Comparison of ENCODE assay signal across 17 cellular contexts in genomic region chr9:26687421-26687820, GRCh38.
A peak's percentile ranks its signal among the peaks of the same experiment; 100 is the strongest.
DNase-seq lines count a peak whose midpoint lies in the region; ATAC-seq, FAIRE-seq and TF ChIP-seq lines count a peak whose summit lies in the region.
"Had no signal": no experiment of that assay in that cellular context is flagged by ENCODE, and none has a peak within 500 bp of the region (broad histone marks: within the 10 kb centered on the region; RNA-seq: fewer than 3 reads in every experiment).

No MANE protein-coding gene starts in this region.

- H3K9ac ChIP-seq in endothelial cell of umbilical vein (replicated peaks; ENCODE audit: extremely low read depth, insufficient read depth, low read length) = no peak overlapping the region

- no peaks in the 10 kb centered on the region for H4K20me1 ChIP-seq in endothelial cell of umbilical vein (replicated peaks; ENCODE audit: control insufficient read depth, extremely low read depth, insufficient read depth, low read length)

- no peak for TF ChIP-seq POLR2A in endothelial cell of umbilical vein (IDR thresholded peaks at IDR 0.05; ENCODE audit: low read depth, low read length)

- peak; percentile 38 for DNase-seq in A172 (ENCODE audit: low spot score)
- DNase-seq in CMK (ENCODE audit: low read depth) = peak; percentile 40
- DNase-seq in M059J (ENCODE audit: low read depth) = peak; percentile 42
- peak; percentile 4 for DNase-seq in endothelial cell of umbilical vein (ENCODE audit: low read depth, low spot score)
- no peak for DNase-seq in NCI-H2107 (lab: John Stamatoyannopoulos, UW)
- DNase-seq in COLO829 (ENCODE audit: low spot score) = no peak
- DNase-seq: AML-193; CD8-positive, alpha-beta T cell; DMS 273 treated with DMSO at 0.1 percent for 48 hours; NCI-H1048; NCI-H2171; NCI-H82; SIG-M5 had no signal

- POLR2A ChIA-PET in endothelial cell of umbilical vein (lab: Charles Lee) = no interaction called here

- no peak overlapping the region for H3K4me3 ChIP-seq in endothelial cell of umbilical vein (replicated peaks in 1 of 3; ENCODE audit: insufficient read depth in 1 of 3, low read depth in 1 of 3, low read length in 3 of 3)
- H3K4me3 ChIP-seq: HAP-1 had no signal

- no peak overlapping the region for H3K4me2 ChIP-seq in endothelial cell of umbilical vein (ENCODE audit: insufficient read depth, low read length)

- BruUV-seq in endothelial cell of umbilical vein (replicated peaks; lab: Mats Ljungman, UMichigan) = no TSS peak

- H3K4me1 ChIP-seq in endothelial cell of umbilical vein (ENCODE audit: control insufficient read depth, extremely low read depth, insufficient read depth, low read length) = no peaks in the 10 kb centered on the region
- H3K4me1 ChIP-seq: HAP-1 had no signal

- H3K36me3 Mint-ChIP-seq in stimulated activated memory B cell treated with anti-CD40 and anti-IgM and Interleukin-4, amounts not matched to agents 10 μg/mL and 1 μg/mL and 100 μg/mL, for 72 hours = no peaks in the 10 kb centered on the region
- H3K36me3 Mint-ChIP-seq: CD8-positive, alpha-beta T cell had no signal

- H3K9me1 ChIP-seq in endothelial cell of umbilical vein (replicated peaks; ENCODE audit: control insufficient read depth, extremely low read depth, insufficient read depth, low read length) = no peaks in the 10 kb centered on the region

- no peak overlapping the region for H3K27ac Mint-ChIP-seq in stimulated activated memory B cell treated with anti-CD40 and anti-IgM and Interleukin-4, amounts not matched to agents 10 μg/mL and 1 μg/mL and 100 μg/mL, for 72 hours
- H3K27ac Mint-ChIP-seq: CD8-positive, alpha-beta T cell; IgD-negative memory B cell had no signal

- dilution Hi-C loops in endothelial cell of umbilical vein (cut with MboI; ENCODE audit: extremely low pct_ligation_motif_present, low sequenced_read_pairs) = no loop called here

- no peak overlapping the region for H3K4me3 Mint-ChIP-seq in stimulated activated memory B cell treated with anti-CD40 and anti-IgM and Interleukin-4, amounts not matched to agents 10 μg/mL and 1 μg/mL and 100 μg/mL, for 72 hours
- H3K4me3 Mint-ChIP-seq: CD8-positive, alpha-beta T cell; IgD-negative memory B cell had no signal

- H3K4me1 Mint-ChIP-seq in stimulated activated memory B cell treated with anti-CD40 and anti-IgM and Interleukin-4, amounts not matched to agents 10 μg/mL and 1 μg/mL and 100 μg/mL, for 72 hours = no peaks in the 10 kb centered on the region
- H3K4me1 Mint-ChIP-seq: IgD-negative memory B cell had no signal

- H3K27me3 ChIP-seq in endothelial cell of umbilical vein (ENCODE audit: control insufficient read depth in 2 of 2, insufficient read depth in 2 of 2, low read length in 2 of 2) = no peaks in the 10 kb centered on the region

- H2AFZ ChIP-seq in endothelial cell of umbilical vein (ENCODE audit: low read depth, low read length) = no peak overlapping the region

- no peaks in the 10 kb centered on the region for H3K9me3 ChIP-seq in endothelial cell of umbilical vein (replicated peaks; ENCODE audit: control insufficient read depth, insufficient read depth, low read length)
- H3K9me3 ChIP-seq: HAP-1 had no signal

- H3K79me2 ChIP-seq in endothelial cell of umbilical vein (ENCODE audit: control insufficient read depth, insufficient read depth, low read length) = no peaks in the 10 kb centered on the region

- H3K9me3 Mint-ChIP-seq in stimulated activated memory B cell treated with anti-CD40 and anti-IgM and Interleukin-4, amounts not matched to agents 10 μg/mL and 1 μg/mL and 100 μg/mL, for 72 hours = no peaks in the 10 kb centered on the region
- H3K9me3 Mint-ChIP-seq: CD8-positive, alpha-beta T cell; IgD-negative memory B cell had no signal

- TF ChIP-seq CTCF in endothelial cell of umbilical vein (IDR thresholded peaks at IDR 0.05; ENCODE audit: extremely low read depth in 1 of 2, insufficient read depth in 1 of 2, low read depth in 1 of 2, low read length in 2 of 2) = no peak

- no peak for ATAC-seq in stimulated activated memory B cell treated with anti-CD40 and anti-IgM and Interleukin-4, amounts not matched to agents 10 μg/mL and 1 μg/mL and 100 μg/mL, for 72 hours
- no peak for ATAC-seq in activated CD4-positive, CD25-positive, alpha-beta regulatory T cell treated with anti-CD3 and anti-CD28 coated beads, Interleukin-2, amount 50 U/mL, for 24 hours
- ATAC-seq: CD8-positive, alpha-beta T cell had no signal

- CTCF ChIA-PET in endothelial cell of umbilical vein (lab: Charles Lee) = no interaction called here

- H3K36me3 ChIP-seq in endothelial cell of umbilical vein (ENCODE audit: control insufficient read depth in 2 of 2, extremely low read depth in 1 of 2, insufficient read depth in 2 of 2, low read length in 2 of 2) = no peaks in the 10 kb centered on the region
- H3K36me3 ChIP-seq: HAP-1 had no signal

- intact Hi-C loops in endothelial cell of umbilical vein (cut with micrococcal nuclease) = no loop called here

- H3K27me3 Mint-ChIP-seq in stimulated activated memory B cell treated with anti-CD40 and anti-IgM and Interleukin-4, amounts not matched to agents 10 μg/mL and 1 μg/mL and 100 μg/mL, for 72 hours = no peaks in the 10 kb centered on the region

- FAIRE-seq in endothelial cell of umbilical vein (lab: Jason Lieb, UNC) = no peak

- no peak overlapping the region for H3K27ac ChIP-seq in endothelial cell of umbilical vein (ENCODE audit: insufficient read depth, low read depth, low read length)

TF ChIP-seq in endothelial cell of umbilical vein, 7 proteins besides CTCF, POLR2A, EP300 and RAD21:
- TF ChIP-seq, protein P1, sequence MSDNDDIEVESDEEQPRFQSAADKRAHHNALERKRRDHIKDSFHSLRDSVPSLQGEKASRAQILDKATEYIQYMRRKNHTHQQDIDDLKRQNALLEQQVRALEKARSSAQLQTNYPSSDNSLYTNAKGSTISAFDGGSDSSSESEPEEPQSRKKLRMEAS (IDR thresholded peaks at IDR 0.05; ENCODE audit: insufficient read depth, insufficient read length) = no peak
- TF ChIP-seq MYC (IDR thresholded peaks at IDR 0.05; ENCODE audit: low read depth, low read length) (no peak), JUN (IDR thresholded peaks at IDR 0.05; ENCODE audit: borderline replicate concordance, insufficient read depth, insufficient read length, low read depth) (no peak), POLR2AphosphoS5 (IDR thresholded peaks at IDR 0.05; ENCODE audit: insufficient read depth, low read depth, low read length) (no peak), GATA2 (IDR thresholded peaks at IDR 0.05; ENCODE audit: insufficient read depth, insufficient read length, low read depth, low read length) (no peak), FOS (IDR thresholded peaks at IDR 0.05; ENCODE audit: borderline replicate concordance, insufficient read depth, low read length) (no peak), EZH2 (IDR thresholded peaks at IDR 0.05; ENCODE audit: borderline replicate concordance, low read depth, low read length, severe bottlenecking) (no peak)

Comparison
In these comparisons a context has a peak if more than half of its experiments do, and no peak if none do; other contexts are left out.
1. DNase-seq: peak in A172 (single experiment), CMK (single experiment), M059J (single experiment) and endothelial cell of umbilical vein (single experiment); none in NCI-H2107 (single experiment) and COLO829 (single experiment).